In the genomic region with DNA sequence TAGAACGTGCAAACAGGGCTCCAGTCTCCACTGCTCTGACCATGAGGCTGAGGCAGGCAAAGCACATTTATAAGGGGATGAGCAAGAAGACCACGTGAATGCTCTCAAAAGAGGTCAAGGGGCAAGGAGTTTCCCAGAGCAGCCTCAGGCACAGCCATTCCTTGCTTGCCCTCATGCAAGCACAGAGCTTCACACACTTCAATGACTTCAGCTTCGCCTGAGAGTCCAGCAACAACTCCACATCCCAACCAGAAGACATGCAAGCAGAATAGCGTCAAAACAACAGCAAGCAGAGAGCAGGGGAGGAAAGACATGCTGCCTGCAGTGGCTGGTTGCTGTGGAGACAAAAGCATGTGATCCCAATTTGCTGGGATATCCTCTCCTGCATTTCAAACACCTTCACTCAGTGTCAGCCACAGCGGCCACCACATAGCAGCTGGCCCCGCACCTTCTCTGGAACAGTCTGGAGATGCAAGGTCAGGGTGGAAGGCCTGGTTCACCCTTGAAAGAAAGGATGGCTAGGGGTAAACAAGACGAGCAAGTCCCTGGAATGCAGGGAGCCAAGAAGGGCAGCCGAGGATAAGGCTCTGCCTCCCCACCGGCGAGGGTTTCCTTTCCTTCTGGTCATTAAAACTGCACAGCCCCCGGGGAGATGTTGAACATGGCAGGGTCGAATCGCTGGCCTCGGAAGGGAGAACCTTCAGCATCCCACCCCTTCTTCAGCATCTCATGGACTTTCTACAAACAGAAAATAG, we compare ENCODE assay signal across 17 cellular contexts.
DNase-seq lines count a peak whose midpoint lies in the region; ATAC-seq and TF ChIP-seq lines count a peak whose summit lies in the region.
"Had no signal": no experiment of that assay in that cellular context is flagged by ENCODE, and none has a peak within 500 bp of the region (broad histone marks: within the 10 kb centered on the region; RNA-seq: fewer than 3 reads in every experiment).

No MANE protein-coding gene starts in this region.

- TF ChIP-seq CTCF in natural killer cell (IDR thresholded peaks at IDR 0.05), result no peak
- no peak for TF ChIP-seq CTCF in endothelial cell (IDR thresholded peaks at IDR 0.05; ENCODE audit: unreplicated experiment)

- intact Hi-C loops in natural killer cell (cut with micrococcal nuclease), result no loop called here

- no peaks in the 10 kb centered on the region for H3K27me3 Mint-ChIP-seq in natural killer cell treated with Interleukin-12 subunit alpha and Interleukin-12 subunit beta and Interleukin-15 and Interleukin-18, amount 100 ng/mL, for 72 hours
- no peaks in the 10 kb centered on the region for H3K27me3 Mint-ChIP-seq in natural killer cell (ENCODE audit: low read depth in 2 of 2)
- peaks cover 6% of the 10 kb centered on the region for H3K27me3 Mint-ChIP-seq in endothelial cell (ENCODE audit: unreplicated experiment)
- H3K27me3 Mint-ChIP-seq: stimulated activated naive CD8-positive, alpha-beta T cell treated with anti-CD3 and anti-CD28 coated beads, Interleukin-15, amount 100 ng/mL, for 72 hours had no signal

- H3K4me1 Mint-ChIP-seq in natural killer cell treated with Interleukin-12 subunit alpha and Interleukin-12 subunit beta and Interleukin-15 and Interleukin-18, amount 100 ng/mL, for 72 hours (ENCODE audit: low read depth in 2 of 2), result no peaks in the 10 kb centered on the region
- peaks cover 6 to 10% of the 10 kb centered on the region in 2 donors for H3K4me1 Mint-ChIP-seq in natural killer cell
- H3K4me1 Mint-ChIP-seq in endothelial cell (ENCODE audit: unreplicated experiment), result peaks cover 9% of the 10 kb centered on the region

- DNase-seq in natural killer cell treated with Interleukin-12 subunit alpha and Interleukin-12 subunit beta and Interleukin-15 and Interleukin-18, amount 100 ng/mL, for 72 hours (ENCODE audit: low spot score), result peak; percentile 28
- no peak for DNase-seq in natural killer cell
- no peak for DNase-seq in endothelial cell (ENCODE audit: low spot score)
- peak; percentile 38 for DNase-seq in midbrain (lab: John Stamatoyannopoulos, UW)
- DNase-seq in SW480 (ENCODE audit: low spot score), result no peak
- no peak for DNase-seq in HuH-7.5 (ENCODE audit: low spot score)
- DNase-seq in stimulated activated CD4-positive, alpha-beta T cell treated with anti-CD3 and anti-CD28 coated beads, Interleukin-1b, Interleukin-23, amount 100 ng/mL, for 48 hours, result no peak
- DNase-seq in GM19240 (ENCODE audit: insufficient read length, low spot score), result no peak
- DNase-seq: activated naive CD4-positive, alpha-beta T cell treated with anti-CD3 and anti-CD28 coated beads for 36 hours; foreskin keratinocyte; GDM1; NCI-H1092 treated with DMSO at 0.1 percent for 48 hours; NCI-H2171; NCI-H82; WERI-Rb-1 had no signal

- no peak overlapping the region for H3K4me3 Mint-ChIP-seq in natural killer cell treated with Interleukin-12 subunit alpha and Interleukin-12 subunit beta and Interleukin-15 and Interleukin-18, amount 100 ng/mL, for 72 hours
- H3K4me3 Mint-ChIP-seq in natural killer cell (no peak overlapping the region), endothelial cell (ENCODE audit: unreplicated experiment) (peak overlapping the region; percentile 74)
- H3K4me3 Mint-ChIP-seq: activated naive CD4-positive, alpha-beta T cell treated with anti-CD3 and anti-CD28 coated beads for 36 hours; stimulated activated naive CD8-positive, alpha-beta T cell treated with anti-CD3 and anti-CD28 coated beads, Interleukin-15, amount 100 ng/mL, for 72 hours had no signal

- no peaks in the 10 kb centered on the region for H3K9me3 Mint-ChIP-seq in natural killer cell treated with Interleukin-12 subunit alpha and Interleukin-12 subunit beta and Interleukin-15 and Interleukin-18, amount 100 ng/mL, for 72 hours
- no peaks in the 10 kb centered on the region for H3K9me3 Mint-ChIP-seq in natural killer cell
- H3K9me3 Mint-ChIP-seq in endothelial cell (ENCODE audit: unreplicated experiment), result no peaks in the 10 kb centered on the region
- H3K9me3 Mint-ChIP-seq: activated naive CD4-positive, alpha-beta T cell treated with anti-CD3 and anti-CD28 coated beads for 36 hours; stimulated activated naive CD8-positive, alpha-beta T cell treated with anti-CD3 and anti-CD28 coated beads, Interleukin-15, amount 100 ng/mL, for 72 hours had no signal

- peaks cover 15% of the 10 kb centered on the region for H3K36me3 Mint-ChIP-seq in natural killer cell treated with Interleukin-12 subunit alpha and Interleukin-12 subunit beta and Interleukin-15 and Interleukin-18, amount 100 ng/mL, for 72 hours
- H3K36me3 Mint-ChIP-seq in natural killer cell, result peaks cover 18% of the 10 kb centered on the region
- peaks cover 33% of the 10 kb centered on the region for H3K36me3 Mint-ChIP-seq in endothelial cell (ENCODE audit: low read depth, unreplicated experiment)

- no peak overlapping the region for H3K27ac Mint-ChIP-seq in natural killer cell treated with Interleukin-12 subunit alpha and Interleukin-12 subunit beta and Interleukin-15 and Interleukin-18, amount 100 ng/mL, for 72 hours
- H3K27ac Mint-ChIP-seq in natural killer cell (no peak overlapping the region), endothelial cell (ENCODE audit: unreplicated experiment) (no peak overlapping the region)
- H3K27ac Mint-ChIP-seq: activated naive CD4-positive, alpha-beta T cell treated with anti-CD3 and anti-CD28 coated beads for 36 hours had no signal

- no peak for ATAC-seq in natural killer cell treated with Interleukin-12 subunit alpha and Interleukin-12 subunit beta and Interleukin-15 and Interleukin-18, amount 100 ng/mL, for 72 hours
- ATAC-seq in natural killer cell, result no peak
- ATAC-seq: foreskin keratinocyte; K562; stimulated activated naive CD8-positive, alpha-beta T cell treated with anti-CD3 and anti-CD28 coated beads, Interleukin-15, amount 100 ng/mL, for 72 hours had no signal

Comparison
In these comparisons a context has a peak if more than half of its experiments do, and no peak if none do; other contexts are left out.
1. DNase-seq: peak in natural killer cell treated with Interleukin-12 subunit alpha and Interleukin-12 subunit beta and Interleukin-15 and Interleukin-18, amount 100 ng/mL, for 72 hours (single experiment) and midbrain (single experiment); none in natural killer cell (single experiment), endothelial cell (single experiment), SW480 (single experiment), HuH-7.5 (single experiment), stimulated activated CD4-positive, alpha-beta T cell treated with anti-CD3 and anti-CD28 coated beads, Interleukin-1b, Interleukin-23, amount 100 ng/mL, for 48 hours (single experiment) and GM19240 (single experiment).